Comparison of ENCODE assay signal across 11 cellular contexts in the genomic region with DNA sequence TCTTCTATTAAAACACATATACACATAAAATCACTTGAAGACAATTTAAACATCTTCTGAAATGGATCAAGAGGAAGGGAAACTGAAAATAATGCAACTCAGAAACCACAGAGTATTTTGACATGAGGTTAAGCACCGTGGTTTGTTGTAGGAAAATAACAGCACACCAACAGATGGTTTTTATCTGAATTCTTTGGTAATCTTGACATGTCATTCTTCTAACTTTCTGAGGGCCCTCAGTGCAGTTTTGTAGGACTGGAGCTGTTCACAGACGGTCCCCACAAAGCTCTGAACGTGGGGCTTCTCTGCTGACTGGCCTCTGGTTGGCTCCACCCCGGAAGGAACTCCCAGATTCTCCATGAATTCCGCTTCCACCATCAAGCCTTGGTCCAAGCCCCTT. TPM values are rescaled to one million over a fixed set of nuclear protein-coding genes. Genes with fewer than 3 reads are reported as not detected.
DNase-seq lines count a peak whose midpoint lies in the region; ATAC-seq, FAIRE-seq and TF ChIP-seq lines count a peak whose summit lies in the region.
"Had no signal": no experiment of that assay in that cellular context is flagged by ENCODE, and none has a peak within 500 bp of the region (broad histone marks: within the 10 kb centered on the region; RNA-seq: fewer than 3 reads in every experiment).

No MANE protein-coding gene starts in this region.

- H3K4me1 Mint-ChIP-seq in astrocyte (ENCODE audit: low read depth, unreplicated experiment) = peaks cover 14% of the 10 kb centered on the region

- no peaks in the 10 kb centered on the region for H3K4me1 ChIP-seq in astrocyte (ENCODE audit: insufficient read depth, low read length)

- H3K36me3 Mint-ChIP-seq in astrocyte (ENCODE audit: low read depth, unreplicated experiment) = no peaks in the 10 kb centered on the region

- no peak overlapping the region for H3K4me3 ChIP-seq in astrocyte (ENCODE audit: insufficient read depth, low read depth, low read length)

- FAIRE-seq in astrocyte (lab: Jason Lieb, UNC) = no peak

- H2AFZ ChIP-seq in astrocyte (ENCODE audit: low read depth, low read length) = no peak overlapping the region

- no peaks in the 10 kb centered on the region for H3K9me3 ChIP-seq in astrocyte (ENCODE audit: insufficient read depth, low read depth, low read length)

- TF ChIP-seq CTCF in GM13977 (IDR thresholded peaks at IDR 0.05; ENCODE audit: extremely low read depth, insufficient read depth, missing control alignments) (no peak), astrocyte (IDR thresholded peaks at IDR 0.05; ENCODE audit: insufficient read depth, low read depth, low read length) (no peak)

- no peaks in the 10 kb centered on the region for H3K79me2 ChIP-seq in astrocyte (ENCODE audit: insufficient read depth, low read length)

- in situ Hi-C loops in GM13977 (cut with MboI; ENCODE audit: low pct_unique_long_range_greater_than_20kb, low sequenced_read_pairs, unreplicated experiment) = loop anchor here (5.0 kb wide), 1 partner anchor 68 kb away; no protein-coding TSS in a partner anchor

- H3K27ac Mint-ChIP-seq in astrocyte (ENCODE audit: unreplicated experiment) = no peak overlapping the region

- H3K27me3 Mint-ChIP-seq in astrocyte (ENCODE audit: low read depth, unreplicated experiment) = peaks cover 4% of the 10 kb centered on the region

- H3K4me2 ChIP-seq in astrocyte (ENCODE audit: low read length) = no peak overlapping the region

- ATAC-seq in GM21447 (IDR thresholded peaks at IDR 0.05; ENCODE audit: unreplicated experiment) (peak; percentile 61), HG03469 (IDR thresholded peaks at IDR 0.05; ENCODE audit: unreplicated experiment) (peak; percentile 70)

- no peaks in the 10 kb centered on the region for H3K27me3 ChIP-seq in astrocyte (ENCODE audit: insufficient read depth, low read length)

- H3K9ac ChIP-seq in astrocyte (ENCODE audit: low read length) = no peak overlapping the region

- peak; percentile 53 for DNase-seq in GM13977 (ENCODE audit: low spot score)
- no peak for DNase-seq in astrocyte (ENCODE audit: low read depth)
- no peak for DNase-seq in pons (ENCODE audit: low spot score)
- DNase-seq in hippocampal formation (lab: John Stamatoyannopoulos, UW) = no peak
- no peak for DNase-seq in C1 segment of cervical spinal cord (lab: John Stamatoyannopoulos, UW)
- DNase-seq in activated gamma-delta T cell treated with Interleukin-2 at 50 U/mL for 16 hours = no peak
- DNase-seq: GDM1, NCI-H2081 treated with DMSO at 0.1 percent for 48 hours, occipital lobe had no signal

- peak overlapping the region; percentile 27 for H3K4me3 Mint-ChIP-seq in astrocyte (ENCODE audit: unreplicated experiment)

- no peaks in the 10 kb centered on the region for H3K36me3 ChIP-seq in astrocyte (ENCODE audit: insufficient read depth, low read length)

- no peaks in the 10 kb centered on the region for H3K9me3 Mint-ChIP-seq in astrocyte (ENCODE audit: unreplicated experiment)

- no peak overlapping the region for H3K27ac ChIP-seq in astrocyte (ENCODE audit: low read depth, low read length)

- no peaks in the 10 kb centered on the region for H4K20me1 ChIP-seq in astrocyte (ENCODE audit: insufficient read depth, low read length)

RNA-seq across cellular contexts. Expression of gene TLR8, which starts 16.0 kb away (rescaled TPM):
- total RNA-seq in astrocyte = not detected in 2 replicates

RNA-seq across cellular contexts. Expression of gene TLR7, which starts 23.6 kb away (rescaled TPM):
- 0.07 TPM in 1 of 2 replicates, not detected in the other for total RNA-seq in astrocyte
